8 cellular contexts compared by ENCODE assay signal in genomic region chr15:67839358-67839928, GRCh38. TPM values are rescaled to one million over a fixed set of nuclear protein-coding genes. Genes with fewer than 3 reads are reported as not detected.
DNase-seq lines count a peak whose midpoint lies in the region; ATAC-seq, FAIRE-seq and TF ChIP-seq lines count a peak whose summit lies in the region.

No MANE protein-coding gene starts in this region.

- H3K9me3 ChIP-seq in PC-9 (ENCODE audit: insufficient read depth, low read depth) (no peaks in the 10 kb centered on the region), kidney (ENCODE audit: control insufficient read depth in 1 of 2, low read length in 2 of 2) (no peaks in the 10 kb centered on the region)

- H3K36me3 ChIP-seq in PC-9 (ENCODE audit: low read depth) (no peaks in the 10 kb centered on the region), brain microvascular endothelial cell (replicated peaks) (no peaks in the 10 kb centered on the region), kidney (ENCODE audit: control insufficient read depth in 1 of 2, insufficient read depth in 2 of 2, low read length in 2 of 2) (no peaks in the 10 kb centered on the region)

- peak overlapping the region; percentile 50 to 90 for H3K9ac ChIP-seq in kidney (ENCODE audit: low read length in 2 of 2)

- CTCF ChIA-PET in PC-9 (lab: Charles Lee): no interaction called here

- H3K4me3 ChIP-seq in PC-9: peak overlapping the region; percentile 69
- peak overlapping the region; percentile 99 for H3K4me3 ChIP-seq in brain microvascular endothelial cell (ENCODE audit: low read depth, low read length)
- H3K4me3 ChIP-seq in kidney (ENCODE audit: low read length in 2 of 2): peak overlapping the region; percentile 78 to 80

- H3K27me3 ChIP-seq in PC-9 (ENCODE audit: insufficient read depth, low read depth) (no peaks in the 10 kb centered on the region), brain microvascular endothelial cell (replicated peaks) (peaks cover 17% of the 10 kb centered on the region)

- no peaks in the 10 kb centered on the region for H3K9me2 ChIP-seq in PC-9 (ENCODE audit: insufficient read depth)

- H3K4me1 Mint-ChIP-seq in stimulated activated memory B cell treated with anti-CD40 and anti-IgM and Interleukin-4, amounts not matched to agents 10 μg/mL and 1 μg/mL and 100 μg/mL, for 72 hours: peaks cover 48% of the 10 kb centered on the region

- H3K27me3 Mint-ChIP-seq in stimulated activated memory B cell treated with anti-CD40 and anti-IgM and Interleukin-4, amounts not matched to agents 10 μg/mL and 1 μg/mL and 100 μg/mL, for 72 hours: peaks cover 24% of the 10 kb centered on the region

- H2AFZ ChIP-seq in PC-9: peak overlapping the region; percentile 99

- no peaks in the 10 kb centered on the region for H3K36me3 Mint-ChIP-seq in stimulated activated memory B cell treated with anti-CD40 and anti-IgM and Interleukin-4, amounts not matched to agents 10 μg/mL and 1 μg/mL and 100 μg/mL, for 72 hours

- H3K79me2 ChIP-seq in PC-9 (ENCODE audit: low read depth): no peaks in the 10 kb centered on the region

- POLR2A ChIA-PET in PC-9 (lab: Charles Lee; ENCODE audit: unreplicated experiment): no interaction called here

- H3K27ac Mint-ChIP-seq in stimulated activated memory B cell treated with anti-CD40 and anti-IgM and Interleukin-4, amounts not matched to agents 10 μg/mL and 1 μg/mL and 100 μg/mL, for 72 hours: peak overlapping the region; percentile 89

- peak overlapping the region; percentile 82 for H3K4me3 Mint-ChIP-seq in stimulated activated memory B cell treated with anti-CD40 and anti-IgM and Interleukin-4, amounts not matched to agents 10 μg/mL and 1 μg/mL and 100 μg/mL, for 72 hours

- ATAC-seq in stimulated activated memory B cell treated with anti-CD40 and anti-IgM and Interleukin-4, amounts not matched to agents 10 μg/mL and 1 μg/mL and 100 μg/mL, for 72 hours: peak; percentile 32
- ATAC-seq in GM21528 (IDR thresholded peaks at IDR 0.05; ENCODE audit: low FRiP score, unreplicated experiment): no peak

- in situ Hi-C loops in brain microvascular endothelial cell (cut with HindIII; ENCODE audit: low pct_ligation_motif_present, low sequenced_read_pairs): no loop called here

- no peaks in the 10 kb centered on the region for H3K9me3 Mint-ChIP-seq in stimulated activated memory B cell treated with anti-CD40 and anti-IgM and Interleukin-4, amounts not matched to agents 10 μg/mL and 1 μg/mL and 100 μg/mL, for 72 hours

- no peak for FAIRE-seq in kidney (lab: Jason Lieb, UNC)

- intact Hi-C loops in PC-9 (cut with micrococcal nuclease; ENCODE audit: unreplicated experiment): loop anchor here (5.0 to 10.0 kb wide), 7 partner anchors 297 to 955 kb away; partner anchors contain the start of genes C15orf61 and MAP2K5
- intact Hi-C loops in kidney (cut with DNase I): loop anchor here (10.0 kb wide), 1 partner anchor 375 kb away; no protein-coding TSS in a partner anchor

- peaks cover 8% of the 10 kb centered on the region; the same call in 1 of the 2 replicates for H3F3A ChIP-seq in PC-9 (ENCODE audit: insufficient read depth, low read depth)

- H4K20me1 ChIP-seq in PC-9 (ENCODE audit: insufficient read depth): no peaks in the 10 kb centered on the region

- no TSS peak for BruUV-seq in PC-9 (replicated peaks; lab: Mats Ljungman, UMichigan)

- H3K4me2 ChIP-seq in PC-9: peak overlapping the region; percentile 88

- peak in 5 of 6 experiments; percentile 24 to 91 (median 41) for DNase-seq in stimulated activated naive CD4-positive, alpha-beta T cell (lab: John Stamatoyannopoulos, UW)
- DNase-seq in stimulated activated naive CD4-positive, alpha-beta T cell treated with Interleukin-2 at 50 U/mL for 16 hours (lab: John Stamatoyannopoulos, UW): no peak
- DNase-seq in HS-27A (ENCODE audit: low read depth): peak; percentile 53
- DNase-seq in PC-9: peak; percentile 49 to 61
- DNase-seq in brain microvascular endothelial cell: no peak
- DNase-seq in kidney: no peak

- TF ChIP-seq CTCF in PC-9 (conservative IDR thresholded peaks at IDR 0.05): no peak
- TF ChIP-seq CTCF in brain microvascular endothelial cell (IDR thresholded peaks at IDR 0.05; ENCODE audit: low read depth, low read length, missing control alignments): no peak
- TF ChIP-seq CTCF in kidney (IDR thresholded peaks at IDR 0.05; ENCODE audit: borderline replicate concordance, extremely low read depth, insufficient read depth): no peak

- H3K27ac ChIP-seq in PC-9 (peak overlapping the region; percentile 73), brain microvascular endothelial cell (peak overlapping the region; percentile 90), kidney (ENCODE audit: low read depth in 2 of 2, low read length in 2 of 2) (peak overlapping the region; percentile 94 to 99)

- peaks cover 10% of the 10 kb centered on the region for H3K4me1 ChIP-seq in PC-9 (replicated peaks; ENCODE audit: insufficient read depth)
- peaks cover 24 to 27% of the 10 kb centered on the region in 2 donors for H3K4me1 ChIP-seq in kidney (ENCODE audit: control insufficient read depth in 1 of 2, insufficient read depth in 1 of 2, low read depth in 1 of 2, low read length in 2 of 2)

RNA-seq across cellular contexts. Expression of gene RNU6-1, which starts 0.4 kb away (rescaled TPM):
- total RNA-seq in PC-9 (2021): not detected in 2 replicates
- not detected for total RNA-seq in kidney
- not detected for polyA plus RNA-seq in kidney (ENCODE audit: insufficient read depth, low read depth, low replicate concordance)

RNA-seq across cellular contexts. Expression of gene SKOR1, which starts 14.1 kb away (rescaled TPM):
- 0.13 and 0.40 TPM in 2 replicates for total RNA-seq in PC-9 (2021)
- 0.57 TPM for total RNA-seq in kidney
- polyA plus RNA-seq in kidney (ENCODE audit: insufficient read depth, low read depth, low replicate concordance): 0.22 TPM

Comparison
In these comparisons a context has a peak if more than half of its experiments do, and no peak if none do; other contexts are left out.
1. DNase-seq: peak in stimulated activated naive CD4-positive, alpha-beta T cell (5 of 6), HS-27A (single experiment) and PC-9 (2 of 2); none in stimulated activated naive CD4-positive, alpha-beta T cell treated with Interleukin-2 at 50 U/mL for 16 hours (single experiment), brain microvascular endothelial cell (single experiment) and kidney (single experiment).
2. Peak in every context shown above with its lines, with median percentiles within 50 percentile points of each other: H3K27ac ChIP-seq and H3K4me3 ChIP-seq.